ENCODE assay signal across 1 cellular context in the genomic region with DNA sequence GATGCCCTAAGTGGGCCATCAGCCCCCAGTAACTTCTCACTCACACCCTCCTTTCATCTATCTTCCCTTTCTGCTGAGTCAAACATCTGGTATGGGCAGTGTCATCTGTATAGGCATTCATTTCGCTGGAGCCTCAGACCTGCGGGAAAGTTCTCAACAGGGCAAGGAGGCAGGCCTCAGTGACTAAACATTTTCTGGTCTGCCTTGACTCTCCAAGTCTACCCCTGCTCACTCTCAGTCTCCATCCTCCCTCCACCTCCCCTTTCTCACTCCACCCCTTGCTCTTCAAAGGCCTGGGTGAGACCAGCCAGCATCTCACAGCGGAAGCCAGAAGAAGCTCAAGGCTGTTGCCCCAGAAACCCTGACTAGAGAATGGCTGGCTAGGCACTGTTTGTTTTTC.
TF ChIP-seq lines count a peak whose summit lies in the region.

No MANE protein-coding gene starts in this region.

TF ChIP-seq in WTC11, 78 proteins besides CTCF, POLR2A, EP300 and RAD21 (continued from another document):
- no peak for TF ChIP-seq KAT7 (CRISPR knock-in tag; IDR thresholded peaks at IDR 0.05; ENCODE audit: borderline replicate concordance)
